6 cellular contexts compared by ENCODE assay signal in the genomic region with DNA sequence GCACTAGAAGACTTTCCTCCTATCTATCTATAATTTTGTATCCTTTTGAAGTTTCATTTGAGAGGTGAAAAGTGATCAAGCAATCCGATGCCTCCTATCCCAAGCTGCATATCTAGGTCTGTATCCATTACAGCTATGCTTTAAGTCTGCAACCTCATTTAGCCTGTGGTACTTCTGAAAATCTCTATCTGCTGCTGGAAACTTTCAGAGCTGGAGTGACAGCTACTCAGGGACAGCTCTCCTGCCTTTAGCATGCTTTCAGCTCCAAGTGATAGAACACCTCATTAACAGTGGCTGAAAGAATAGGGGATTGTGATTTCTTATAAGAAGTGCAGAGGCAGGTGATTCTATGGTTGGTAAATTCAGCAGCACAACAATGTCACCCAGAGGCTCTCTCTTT.
"Had no signal": no experiment of that assay in that cellular context is flagged by ENCODE, and none has a peak within 500 bp of the region (broad histone marks: within the 10 kb centered on the region; RNA-seq: fewer than 3 reads in every experiment).

No MANE protein-coding gene starts in this region.

- ATAC-seq: HCT116, HepG2 had no signal

- DNase-seq: GM23248, GOT3, H7, HFFc6 had no signal
